In genomic region chr18:37166491-37166890, GRCh38 we compare ENCODE assay signal across 24 cellular contexts.
"Had no signal": no experiment of that assay in that cellular context is flagged by ENCODE, and none has a peak within 500 bp of the region (broad histone marks: within the 10 kb centered on the region; RNA-seq: fewer than 3 reads in every experiment).

No MANE protein-coding gene starts in this region.

- H3K27me3 ChIP-seq: left lung, ovary, right atrium auricular region, right lobe of liver, tibial nerve, uterus had no signal

- FAIRE-seq: islet of Langerhans, kidney had no signal

- H3K4me1 ChIP-seq: left lung, lower lobe of right lung, right atrium auricular region, right lobe of liver, tibial nerve, uterus had no signal

- ATAC-seq: left colon; left lung; lower lobe of right lung; mucosa of descending colon; naive thymus-derived CD4-positive, alpha-beta T cell; natural killer cell treated with Interleukin-12 subunit alpha and Interleukin-12 subunit beta and Interleukin-15 and Interleukin-18, amount 100 ng/mL, for 72 hours; right lobe of liver; stimulated activated memory B cell treated with anti-CD40 and anti-IgM and Interleukin-4, amounts not matched to agents 10 μg/mL and 1 μg/mL and 100 μg/mL, for 72 hours; stimulated activated naive CD8-positive, alpha-beta T cell treated with anti-CD3 and anti-CD28 coated beads, Interleukin-15, amount 100 ng/mL, for 72 hours had no signal

- H3K4me2 ChIP-seq: smooth muscle cell had no signal

- H3K4me3 ChIP-seq: left lung, lower lobe of right lung, mucosa of descending colon, ovary, right atrium auricular region, right lobe of liver, smooth muscle cell, tibial nerve, uterus had no signal

- H3K36me3 ChIP-seq: left lung, lower lobe of right lung, ovary, right atrium auricular region, right lobe of liver, uterus had no signal

- DNase-seq: immature natural killer cell; kidney; left colon; left lung; lower lobe of right lung; midbrain; mucosa of descending colon; naive thymus-derived CD4-positive, alpha-beta T cell; ovary; right lobe of liver; stimulated activated CD4-positive, alpha-beta T cell treated with anti-CD3 and anti-CD28 coated beads, Interleukin-1b, Interleukin-23, amount 100 ng/mL, for 48 hours; stimulated activated CD4-positive, alpha-beta T cell treated with anti-CD3 and anti-CD28 coated beads, Interleukin-2, amount 100 ng/mL, for 48 hours; stimulated activated CD4-positive, alpha-beta T cell treated with anti-CD3 and anti-CD28 coated beads, Interleukin-4, amount 100 ng/mL, for 4 hours; stimulated activated CD8-positive, alpha-beta memory T cell treated with anti-CD3 and anti-CD28 coated beads, Interleukin-4, amount 100 ng/mL, for 48 hours; stimulated activated naive CD4-positive, alpha-beta T cell treated with Interleukin-2 at 50 U/mL for 16 hours; stimulated activated naive CD8-positive, alpha-beta T cell treated with anti-CD3 and anti-CD28 coated beads, Interleukin-15, amount 100 ng/mL, for 72 hours; substantia nigra; uterus had no signal

- H3K9me3 ChIP-seq: left lung, lower lobe of right lung, mucosa of descending colon, ovary, right atrium auricular region, right lobe of liver, tibial nerve, uterus had no signal

- H3K27ac ChIP-seq: left lung, lower lobe of right lung, ovary, right atrium auricular region, right lobe of liver, tibial nerve, uterus had no signal
